In the genomic region with DNA sequence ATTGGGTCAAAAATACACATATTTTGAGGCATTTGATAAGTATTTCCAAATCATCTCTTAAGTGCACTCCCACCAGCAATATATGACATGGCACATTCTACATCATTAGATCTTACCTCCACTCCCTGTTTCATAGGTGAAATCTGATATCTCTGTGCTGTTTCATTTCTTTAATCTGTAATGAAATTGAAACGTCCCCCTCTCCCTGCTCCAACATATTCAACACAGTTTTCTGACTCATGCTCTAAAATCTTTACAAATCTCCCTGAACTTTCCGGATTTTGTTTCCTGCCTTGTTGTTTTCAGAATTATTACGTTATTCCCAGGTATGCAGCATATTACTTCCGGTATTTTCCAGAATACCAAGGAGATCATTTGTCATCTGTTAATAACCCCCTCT, we compare ENCODE assay signal across 1 cellular context.
TF ChIP-seq lines count a peak whose summit lies in the region.

No MANE protein-coding gene starts in this region.

TF ChIP-seq in WTC11, 78 proteins besides CTCF, POLR2A, EP300 and RAD21 (continued from another document):
- TF ChIP-seq, protein P1, sequence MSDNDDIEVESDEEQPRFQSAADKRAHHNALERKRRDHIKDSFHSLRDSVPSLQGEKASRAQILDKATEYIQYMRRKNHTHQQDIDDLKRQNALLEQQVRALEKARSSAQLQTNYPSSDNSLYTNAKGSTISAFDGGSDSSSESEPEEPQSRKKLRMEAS (CRISPR knock-in tag; IDR thresholded peaks at IDR 0.05): no peak
- no peak for TF ChIP-seq ZNF232 (CRISPR knock-in tag; IDR thresholded peaks at IDR 0.05)
- no peak for TF ChIP-seq GTF2I (CRISPR knock-in tag; conservative IDR thresholded peaks at IDR 0.05)
- TF ChIP-seq, protein P2, sequence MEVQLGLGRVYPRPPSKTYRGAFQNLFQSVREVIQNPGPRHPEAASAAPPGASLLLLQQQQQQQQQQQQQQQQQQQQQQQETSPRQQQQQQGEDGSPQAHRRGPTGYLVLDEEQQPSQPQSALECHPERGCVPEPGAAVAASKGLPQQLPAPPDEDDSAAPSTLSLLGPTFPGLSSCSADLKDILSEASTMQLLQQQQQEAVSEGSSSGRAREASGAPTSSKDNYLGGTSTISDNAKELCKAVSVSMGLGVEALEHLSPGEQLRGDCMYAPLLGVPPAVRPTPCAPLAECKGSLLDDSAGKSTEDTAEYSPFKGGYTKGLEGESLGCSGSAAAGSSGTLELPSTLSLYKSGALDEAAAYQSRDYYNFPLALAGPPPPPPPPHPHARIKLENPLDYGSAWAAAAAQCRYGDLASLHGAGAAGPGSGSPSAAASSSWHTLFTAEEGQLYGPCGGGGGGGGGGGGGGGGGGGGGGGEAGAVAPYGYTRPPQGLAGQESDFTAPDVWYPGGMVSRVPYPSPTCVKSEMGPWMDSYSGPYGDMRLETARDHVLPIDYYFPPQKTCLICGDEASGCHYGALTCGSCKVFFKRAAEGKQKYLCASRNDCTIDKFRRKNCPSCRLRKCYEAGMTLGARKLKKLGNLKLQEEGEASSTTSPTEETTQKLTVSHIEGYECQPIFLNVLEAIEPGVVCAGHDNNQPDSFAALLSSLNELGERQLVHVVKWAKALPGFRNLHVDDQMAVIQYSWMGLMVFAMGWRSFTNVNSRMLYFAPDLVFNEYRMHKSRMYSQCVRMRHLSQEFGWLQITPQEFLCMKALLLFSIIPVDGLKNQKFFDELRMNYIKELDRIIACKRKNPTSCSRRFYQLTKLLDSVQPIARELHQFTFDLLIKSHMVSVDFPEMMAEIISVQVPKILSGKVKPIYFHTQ (CRISPR knock-in tag; IDR thresholded peaks at IDR 0.05): no peak
- no peak for TF ChIP-seq CBFB (CRISPR knock-in tag; IDR thresholded peaks at IDR 0.05; ENCODE audit: low read depth)
- TF ChIP-seq HMGA2 (CRISPR knock-in tag; IDR thresholded peaks at IDR 0.05): no peak
- TF ChIP-seq ETV6 (CRISPR knock-in tag; IDR thresholded peaks at IDR 0.05): no peak
- no peak for TF ChIP-seq JUN (CRISPR knock-in tag; IDR thresholded peaks at IDR 0.05)
- TF ChIP-seq OVOL2 (CRISPR knock-in tag; IDR thresholded peaks at IDR 0.05; ENCODE audit: borderline replicate concordance): no peak
- TF ChIP-seq ZNF219 (CRISPR knock-in tag; IDR thresholded peaks at IDR 0.05; ENCODE audit: borderline replicate concordance): no peak
- TF ChIP-seq ATF1 (CRISPR knock-in tag; IDR thresholded peaks at IDR 0.05): no peak
- TF ChIP-seq, protein P3, sequence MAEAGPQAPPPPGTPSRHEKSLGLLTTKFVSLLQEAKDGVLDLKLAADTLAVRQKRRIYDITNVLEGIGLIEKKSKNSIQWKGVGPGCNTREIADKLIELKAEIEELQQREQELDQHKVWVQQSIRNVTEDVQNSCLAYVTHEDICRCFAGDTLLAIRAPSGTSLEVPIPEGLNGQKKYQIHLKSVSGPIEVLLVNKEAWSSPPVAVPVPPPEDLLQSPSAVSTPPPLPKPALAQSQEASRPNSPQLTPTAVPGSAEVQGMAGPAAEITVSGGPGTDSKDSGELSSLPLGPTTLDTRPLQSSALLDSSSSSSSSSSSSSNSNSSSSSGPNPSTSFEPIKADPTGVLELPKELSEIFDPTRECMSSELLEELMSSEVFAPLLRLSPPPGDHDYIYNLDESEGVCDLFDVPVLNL (CRISPR knock-in tag; IDR thresholded peaks at IDR 0.05; ENCODE audit: borderline replicate concordance, low read depth): no peak
- TF ChIP-seq SOX15 (CRISPR knock-in tag; IDR thresholded peaks at IDR 0.05): no peak
- TF ChIP-seq ZNF121 (CRISPR knock-in tag; IDR thresholded peaks at IDR 0.05): no peak
- no peak for TF ChIP-seq RELA (CRISPR knock-in tag; IDR thresholded peaks at IDR 0.05; ENCODE audit: borderline replicate concordance)
- no peak for TF ChIP-seq CREB1 (CRISPR knock-in tag; IDR thresholded peaks at IDR 0.05)
